ENCODE assay signal across 19 cellular contexts in the genomic region with DNA sequence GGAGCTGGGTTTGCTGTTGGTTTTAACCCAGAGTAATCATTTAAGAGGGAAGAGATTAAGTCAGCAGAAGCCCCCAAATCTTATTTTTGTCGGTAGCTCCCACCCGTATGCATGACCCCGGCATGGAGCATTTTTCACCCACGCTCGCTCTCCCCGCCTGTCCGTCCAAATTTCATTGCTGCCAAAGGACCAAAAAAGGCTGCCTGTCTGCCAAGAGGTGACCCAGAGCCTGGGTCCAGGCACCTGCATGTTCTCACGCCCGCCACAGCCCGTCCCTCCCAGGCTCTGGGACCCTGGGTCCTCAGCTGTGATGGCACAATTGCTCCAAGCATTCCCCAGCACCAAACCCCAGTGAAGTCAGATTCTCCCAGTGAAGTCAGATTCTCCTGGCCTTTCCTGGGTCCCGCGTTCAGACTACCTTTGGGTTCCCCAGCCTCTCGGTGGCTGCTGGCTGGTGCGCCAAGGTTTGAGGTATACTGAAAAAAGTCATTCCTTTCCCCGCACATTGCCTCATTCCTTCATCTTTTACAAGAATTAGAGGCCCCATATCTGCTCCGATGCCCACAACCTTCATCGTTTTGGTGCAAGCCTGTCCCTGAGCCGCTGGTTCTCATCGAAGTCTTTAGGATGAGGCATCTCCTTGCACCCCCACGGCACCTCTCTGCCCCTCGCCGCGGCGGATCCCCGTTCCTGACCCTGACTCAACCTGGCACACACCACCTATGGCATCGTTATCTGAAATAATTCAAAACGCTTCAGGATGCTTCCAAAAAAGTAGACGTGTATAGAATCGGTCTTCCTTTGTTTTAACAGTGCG. TPM values are rescaled to one million over a fixed set of nuclear protein-coding genes. Genes with fewer than 3 reads are reported as not detected.
"Had no signal": no experiment of that assay in that cellular context is flagged by ENCODE, and none has a peak within 500 bp of the region (broad histone marks: within the 10 kb centered on the region; RNA-seq: fewer than 3 reads in every experiment).

No MANE protein-coding gene starts in this region.

- ATAC-seq: activated CD8-positive, alpha-beta memory T cell treated with anti-CD3 and anti-CD28 coated beads, Interleukin-2, amount 10 ng/mL, durations not matched to agents 7 days and 5 days; foreskin keratinocyte; pancreas had no signal

- H3K36me3 ChIP-seq: cardiac muscle cell, pancreas had no signal

- H3K4me3 ChIP-seq: cardiac muscle cell, coronary artery, lung, pancreas, upper lobe of right lung had no signal

- H3K27ac ChIP-seq: cardiac muscle cell, coronary artery, foreskin keratinocyte, pancreas, upper lobe of right lung, VCaP had no signal

- DNase-seq: activated CD4-positive, alpha-beta T cell treated with anti-CD3 and anti-CD28 coated beads for 1 hour; activated CD4-positive, alpha-beta T cell treated with anti-CD3 and anti-CD28 coated beads, Interleukin-2, amount 50 U/mL, for 48 hours; activated CD8-positive, alpha-beta memory T cell treated with anti-CD3 and anti-CD28 coated beads, Interleukin-2, amount 10 ng/mL, durations not matched to agents 7 days and 5 days; activated naive CD4-positive, alpha-beta T cell treated with anti-CD3 and anti-CD28 coated beads, Interleukin-2, amount 10 ng/mL, durations not matched to agents 7 days and 5 days; activated T-cell treated with anti-CD3 and anti-CD28 coated beads, Interleukin-2, amount 50 U/mL, for 1 hour; effector CD8-positive, alpha-beta T cell; esophagus squamous epithelium; foreskin keratinocyte; stimulated activated CD4-positive, alpha-beta T cell treated with anti-CD3 and anti-CD28 coated beads, Interleukin-4, amount 100 ng/mL, for 24 hours; stimulated activated naive CD4-positive, alpha-beta T cell; upper lobe of right lung had no signal

- H3K4me1 ChIP-seq: foreskin keratinocyte, pancreas, upper lobe of right lung had no signal

- H3K9me3 ChIP-seq: esophagus squamous epithelium, pancreas, upper lobe of right lung had no signal

- H3K27me3 ChIP-seq: esophagus squamous epithelium, foreskin keratinocyte, pancreas, upper lobe of right lung had no signal

RNA-seq across cellular contexts. Expression of a gene that starts 59.3 kb away (rescaled TPM):
- total RNA-seq: activated CD8-positive, alpha-beta memory T cell treated with anti-CD3 and anti-CD28 coated beads, Interleukin-2, amount 10 ng/mL, durations not matched to agents 7 days and 5 days; activated T-helper 2 cell treated with anti-CD3 and anti-CD28 coated beads, Interferon-gamma antibody, Interleukin-2, Interleukin-4, amounts not matched to agents 10 μg/mL and 5 μg/mL and 100 μg/mL, durations not matched to agents 14 hours and 24 hours and 36 hours; endothelial cell of umbilical vein; esophagus squamous epithelium; foreskin keratinocyte; T-helper 1 cell treated with Interleukin-12 subunit alpha and Interleukin-12 subunit beta and Interleukin-4 antibody, amounts not matched to agents 30 ng/mL and 1 ng/mL, for 36 hours had no signal
